ENCODE assay signal across 9 cellular contexts in the genomic region with DNA sequence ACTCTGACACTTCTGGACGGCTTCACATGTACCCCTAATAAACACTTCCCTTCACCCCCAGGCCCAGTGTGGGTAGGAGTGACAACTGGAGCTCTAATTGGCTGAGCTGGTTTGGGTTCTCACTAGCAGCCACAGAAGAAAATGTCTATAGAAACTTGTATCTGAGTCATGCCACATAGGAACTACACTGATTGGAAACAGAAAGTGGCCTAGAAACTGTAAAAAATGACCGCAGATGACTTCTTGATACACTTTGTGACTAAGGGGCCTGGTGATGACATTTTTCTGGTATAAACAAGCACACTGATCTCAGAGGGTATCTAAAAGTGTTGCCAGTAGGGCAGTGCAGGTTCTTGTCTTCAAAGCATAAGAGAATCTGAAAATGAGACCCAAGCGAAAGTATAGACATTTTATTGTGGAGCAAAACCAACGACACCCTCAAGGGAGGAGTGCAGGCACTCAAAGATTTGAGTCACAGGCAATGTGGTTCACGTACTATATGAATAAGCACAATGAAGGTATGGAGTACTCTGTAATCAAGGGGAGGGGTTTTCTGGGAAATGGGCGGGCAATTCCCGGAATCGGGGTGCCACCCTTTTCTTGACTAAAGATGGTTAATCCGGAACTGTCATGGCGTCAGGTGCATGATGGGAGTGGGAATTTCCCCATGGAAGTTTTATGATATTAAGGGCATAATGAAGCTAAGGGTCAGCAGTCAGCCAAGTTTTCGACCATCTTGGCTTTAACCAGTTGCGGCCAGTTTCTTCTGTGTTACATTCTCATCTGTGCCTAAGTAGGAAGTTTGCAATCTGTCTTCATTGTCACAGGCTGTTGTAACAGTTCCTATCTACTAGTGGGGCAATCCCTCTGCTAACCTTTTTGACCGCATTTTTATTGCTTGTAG. TPM values are rescaled to one million over a fixed set of nuclear protein-coding genes. Genes with fewer than 3 reads are reported as not detected.
DNase-seq lines count a peak whose midpoint lies in the region; ATAC-seq and TF ChIP-seq lines count a peak whose summit lies in the region.
"Had no signal": no experiment of that assay in that cellular context is flagged by ENCODE, and none has a peak within 500 bp of the region (broad histone marks: within the 10 kb centered on the region; RNA-seq: fewer than 3 reads in every experiment).

A gene with protein sequence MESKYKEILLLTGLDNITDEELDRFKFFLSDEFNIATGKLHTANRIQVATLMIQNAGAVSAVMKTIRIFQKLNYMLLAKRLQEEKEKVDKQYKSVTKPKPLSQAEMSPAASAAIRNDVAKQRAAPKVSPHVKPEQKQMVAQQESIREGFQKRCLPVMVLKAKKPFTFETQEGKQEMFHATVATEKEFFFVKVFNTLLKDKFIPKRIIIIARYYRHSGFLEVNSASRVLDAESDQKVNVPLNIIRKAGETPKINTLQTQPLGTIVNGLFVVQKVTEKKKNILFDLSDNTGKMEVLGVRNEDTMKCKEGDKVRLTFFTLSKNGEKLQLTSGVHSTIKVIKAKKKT (minus strand): TSS at position 14 of the 904 bp plus-strand sequence. CDS start 3,267 bp downstream, outside the sequence.

- H3K27ac Mint-ChIP-seq in activated CD8-positive, alpha-beta T cell treated with anti-CD3 and anti-CD28 coated beads for 36 hours = peak within 1 kb of the TSS; percentile 94

- intact Hi-C loops in activated CD8-positive, alpha-beta T cell treated with anti-CD3 and anti-CD28 coated beads for 36 hours (cut with micrococcal nuclease) = loop anchor here (5.0 kb wide), 1 partner anchor 65 kb away; no protein-coding TSS in a partner anchor

- no peaks in the 10 kb centered on the region for H3K27me3 Mint-ChIP-seq in activated CD8-positive, alpha-beta T cell treated with anti-CD3 and anti-CD28 coated beads for 36 hours

- peak; percentile 96 for DNase-seq in GF-D8 (lab: John Stamatoyannopoulos, UW)
- DNase-seq in M059J (ENCODE audit: low read depth) = peak; percentile 66
- DNase-seq in activated CD8-positive, alpha-beta T cell treated with anti-CD3 and anti-CD28 coated beads for 36 hours = peak; percentile 97
- DNase-seq in inferior parietal cortex (ENCODE audit: extremely low spot score) = peak; percentile 18
- peak; percentile 83 to 94 for DNase-seq in stimulated activated CD8-positive, alpha-beta memory T cell treated with anti-CD3 and anti-CD28 coated beads, Interleukin-7, amount 100 ng/mL, for 48 hours (ENCODE audit: extremely low read depth in 1 of 2, low read depth in 1 of 2)
- DNase-seq in midbrain (lab: John Stamatoyannopoulos, UW) = no peak
- DNase-seq in mesenteric fat pad (ENCODE audit: low spot score) = no peak

- H3K36me3 Mint-ChIP-seq in activated CD8-positive, alpha-beta T cell treated with anti-CD3 and anti-CD28 coated beads for 36 hours (ENCODE audit: low read depth) = no peaks in the 10 kb centered on the region

- CTCF ChIA-PET in activated CD8-positive, alpha-beta T cell treated with anti-CD3 and anti-CD28 coated beads for 36 hours (lab: Charles Lee) = interaction anchor here (1.0 to 5.0 kb wide), 9 partner anchors 9 to 875 kb away, joined by 3 to 46 read pairs (median 5); partner anchors contain the start of gene IFI16

- ATAC-seq in GM21619 (IDR thresholded peaks at IDR 0.05; ENCODE audit: unreplicated experiment) = peak; percentile 79
- ATAC-seq in activated CD8-positive, alpha-beta T cell treated with anti-CD3 and anti-CD28 coated beads for 36 hours = peak; percentile 86

- peak within 1 kb of the TSS; percentile 77 for H3K4me3 Mint-ChIP-seq in activated CD8-positive, alpha-beta T cell treated with anti-CD3 and anti-CD28 coated beads for 36 hours

- TF ChIP-seq CTCF in activated CD8-positive, alpha-beta T cell treated with anti-CD3 and anti-CD28 coated beads for 36 hours (IDR thresholded peaks at IDR 0.05) = no peak

- POLR2A ChIA-PET in activated CD8-positive, alpha-beta T cell treated with anti-CD3 and anti-CD28 coated beads for 36 hours (lab: Charles Lee) = interaction anchor here (0.7 to 4.1 kb wide), 10 partner anchors 9 to 791 kb away, joined by 3 to 33 read pairs (median 5); partner anchors contain the start of gene IFI16

- no peaks in the 10 kb centered on the region for H3K9me3 Mint-ChIP-seq in activated CD8-positive, alpha-beta T cell treated with anti-CD3 and anti-CD28 coated beads for 36 hours

- H3K4me1 Mint-ChIP-seq in activated CD8-positive, alpha-beta T cell treated with anti-CD3 and anti-CD28 coated beads for 36 hours (ENCODE audit: low read depth) = peaks cover 28% of the 10 kb centered on the region

RNA-seq across cellular contexts. Expression of the gene that starts here (rescaled TPM):
- total RNA-seq in M059J (2014; rRNA removed; shearing (Covaris generic)) = 1.7 TPM in 1 of 2 replicates, not detected in the other
- total RNA-seq in activated CD8-positive, alpha-beta T cell treated with anti-CD3 and anti-CD28 coated beads for 36 hours = 1 to 10 TPM; 6.7 to 8.6 TPM
- 0.74 TPM for total RNA-seq in mesenteric fat pad
- total RNA-seq: myocyte had no signal

Comparison
In these comparisons a context has a peak if more than half of its experiments do, and no peak if none do; other contexts are left out.
1. DNase-seq: peak in GF-D8 (single experiment), M059J (single experiment), activated CD8-positive, alpha-beta T cell treated with anti-CD3 and anti-CD28 coated beads for 36 hours (single experiment), inferior parietal cortex (single experiment) and stimulated activated CD8-positive, alpha-beta memory T cell treated with anti-CD3 and anti-CD28 coated beads, Interleukin-7, amount 100 ng/mL, for 48 hours (2 of 2); none in midbrain (single experiment) and mesenteric fat pad (single experiment).